8 cellular contexts compared by ENCODE assay signal in genomic region chr12:90854136-90854689, GRCh38.
DNase-seq lines count a peak whose midpoint lies in the region; ATAC-seq and TF ChIP-seq lines count a peak whose summit lies in the region.

No MANE protein-coding gene starts in this region.

- H3K36me3 Mint-ChIP-seq in MCF 10A (ENCODE audit: insufficient read depth, unreplicated experiment) = no peaks in the 10 kb centered on the region
- H3K36me3 Mint-ChIP-seq in activated T-helper 17 cell treated with anti-CD3 and anti-CD28 coated beads, Interleukin-2, amount 50 U/mL, for 72 hours (ENCODE audit: low read depth) = no peaks in the 10 kb centered on the region

- no TSS peak for BruUV-seq in MCF 10A (replicated peaks; lab: Mats Ljungman, UMichigan)

- H3K4me3 ChIP-seq in left lung = no peak overlapping the region

- no peaks in the 10 kb centered on the region for H3K9me3 Mint-ChIP-seq in MCF 10A (ENCODE audit: unreplicated experiment)
- no peaks in the 10 kb centered on the region for H3K9me3 Mint-ChIP-seq in activated T-helper 17 cell treated with anti-CD3 and anti-CD28 coated beads, Interleukin-2, amount 50 U/mL, for 72 hours

- no peaks in the 10 kb centered on the region for H3K4me1 Mint-ChIP-seq in MCF 10A (ENCODE audit: insufficient read depth, unreplicated experiment)
- H3K4me1 Mint-ChIP-seq in activated T-helper 17 cell treated with anti-CD3 and anti-CD28 coated beads, Interleukin-2, amount 50 U/mL, for 72 hours = no peaks in the 10 kb centered on the region

- no peak overlapping the region for H3K27ac ChIP-seq in left lung

- no peak overlapping the region for H3K4me3 Mint-ChIP-seq in MCF 10A (ENCODE audit: unreplicated experiment)
- no peak overlapping the region for H3K4me3 Mint-ChIP-seq in activated T-helper 17 cell treated with anti-CD3 and anti-CD28 coated beads, Interleukin-2, amount 50 U/mL, for 72 hours

- no peak overlapping the region for H3K27ac Mint-ChIP-seq in MCF 10A (ENCODE audit: low read depth, unreplicated experiment)
- no peak overlapping the region for H3K27ac Mint-ChIP-seq in activated T-helper 17 cell treated with anti-CD3 and anti-CD28 coated beads, Interleukin-2, amount 50 U/mL, for 72 hours

- peak; percentile 61 for TF ChIP-seq CTCF in MCF 10A (IDR thresholded peaks at IDR 0.05; ENCODE audit: unreplicated experiment)
- peak; percentile 51 to 55 for TF ChIP-seq CTCF in left lung (IDR thresholded peaks at IDR 0.05)

- H3K4me1 ChIP-seq in left lung = no peaks in the 10 kb centered on the region

- no peaks in the 10 kb centered on the region for H3K27me3 ChIP-seq in left lung

- DNase-seq in COLO668 (lab: John Stamatoyannopoulos, UW; ENCODE audit: unreplicated experiment) (peak; percentile 32), NCI-H446 treated with DMSO at 0.1 percent for 48 hours (lab: John Stamatoyannopoulos, UW) (peak; percentile 14), MCF 10A (ENCODE audit: unreplicated experiment) (peak; percentile 64), left lung (no peak)
- no peak for DNase-seq in stimulated activated naive CD4-positive, alpha-beta T cell treated with Interleukin-2 at 50 U/mL for 16 hours (lab: John Stamatoyannopoulos, UW)

- H3K9me3 ChIP-seq in left lung = no peaks in the 10 kb centered on the region

- CTCF ChIA-PET in MCF 10A (lab: Yijun Ruan, JAX) = interaction anchor here (0.6 to 2.0 kb wide), 30 partner anchors 8 to 1354 kb away, joined by 3 to 10 read pairs (median 4); no protein-coding TSS in a partner anchor

- no peaks in the 10 kb centered on the region for H3K27me3 Mint-ChIP-seq in MCF 10A (ENCODE audit: insufficient read depth, unreplicated experiment)
- H3K27me3 Mint-ChIP-seq in activated T-helper 17 cell treated with anti-CD3 and anti-CD28 coated beads, Interleukin-2, amount 50 U/mL, for 72 hours = no peaks in the 10 kb centered on the region

- no peaks in the 10 kb centered on the region for H3K36me3 ChIP-seq in left lung

- POLR2A ChIA-PET in MCF 10A (lab: Yijun Ruan, JAX) = no interaction called here

- ATAC-seq in GM18508 (IDR thresholded peaks at IDR 0.05; ENCODE audit: insufficient read depth, unreplicated experiment) (peak; percentile 91), HG02970 (IDR thresholded peaks at IDR 0.05; ENCODE audit: low FRiP score, unreplicated experiment) (peak; percentile 59), left lung (peak; percentile 69)
- no peak for ATAC-seq in activated T-helper 17 cell treated with anti-CD3 and anti-CD28 coated beads, Interleukin-2, amount 50 U/mL, for 72 hours (replicated peaks)

- intact Hi-C loops in MCF 10A (cut with micrococcal nuclease) (loop anchor here (1.0 to 5.0 kb wide), 3 partner anchors 157 to 1311 kb away; partner anchors contain the start of gene ATP2B1), left lung (cut with DNase I) (no loop called here)

Comparison
In these comparisons a context has a peak if more than half of its experiments do, and no peak if none do; other contexts are left out.
1. DNase-seq: peak in COLO668 (single experiment), NCI-H446 treated with DMSO at 0.1 percent for 48 hours (single experiment) and MCF 10A (single experiment); none in left lung (0 of 2) and stimulated activated naive CD4-positive, alpha-beta T cell treated with Interleukin-2 at 50 U/mL for 16 hours (single experiment).